In genomic region chr14:96383445-96383844, GRCh38 we compare ENCODE assay signal across 23 cellular contexts. TPM values are rescaled to one million over a fixed set of nuclear protein-coding genes. Genes with fewer than 3 reads are reported as not detected.
DNase-seq lines count a peak whose midpoint lies in the region; ATAC-seq, FAIRE-seq and TF ChIP-seq lines count a peak whose summit lies in the region.
"Had no signal": no experiment of that assay in that cellular context is flagged by ENCODE, and none has a peak within 500 bp of the region (broad histone marks: within the 10 kb centered on the region; RNA-seq: fewer than 3 reads in every experiment).

No MANE protein-coding gene starts in this region.

- H3K9me3 ChIP-seq in GM12878 (replicated peaks; ENCODE audit: control insufficient read depth, insufficient read depth, low read length), result no peaks in the 10 kb centered on the region

- H3K4me3 ChIP-seq in GM12878, result no peak overlapping the region

- FAIRE-seq in D721Med (lab: Jason Lieb, UNC) (peak; percentile 69), GM12878 (lab: Jason Lieb, UNC) (no peak)

- intact Hi-C loops in GM12878 (cut with micrococcal nuclease; ENCODE audit: unreplicated experiment), result no loop called here
- intact Hi-C loops in left ventricle myocardium superior (cut with micrococcal nuclease), result no loop called here

- H3K4me1 ChIP-seq in GM12878 (ENCODE audit: control insufficient read depth, insufficient read depth, low read length) (peaks cover 4% of the 10 kb centered on the region; the same call in 1 of the 2 replicates), foreskin keratinocyte (no peaks in the 10 kb centered on the region)

- H3K27me3 ChIP-seq in GM12878 (replicated peaks in 1 of 2; ENCODE audit: control insufficient read depth in 2 of 2, insufficient read depth in 2 of 2, low read length in 1 of 2) (no peaks in the 10 kb centered on the region), foreskin keratinocyte (no peaks in the 10 kb centered on the region)

- TF ChIP-seq CTCF in D721Med (IDR thresholded peaks at IDR 0.05; ENCODE audit: insufficient read depth, missing control alignments), result no peak
- no peak for TF ChIP-seq CTCF in GM12878 (IDR thresholded peaks at IDR 0.05 in 2 of 3, conservative IDR thresholded peaks at IDR 0.05 in 1 of 3; ENCODE audit: control insufficient read depth in 2 of 3, extremely low read depth in 1 of 3, insufficient read depth in 1 of 3, low read depth in 3 of 3, low read length in 3 of 3)
- no peak for TF ChIP-seq CTCF in foreskin keratinocyte (conservative IDR thresholded peaks at IDR 0.05)

- no peak for DNase-seq in D721Med (ENCODE audit: insufficient read length, low spot score)
- DNase-seq in HCEC 1CT, result peak; percentile 26
- no peak for DNase-seq in GM12878 (ENCODE audit: low read depth, low spot score)
- peak in 1 of 2 donors; percentile 6 for DNase-seq in foreskin keratinocyte
- DNase-seq in left ventricle myocardium superior, result no peak
- DNase-seq in HT-29 (ENCODE audit: low spot score), result no peak
- DNase-seq: Calu3; CD8-positive, alpha-beta memory T cell; GOT3; MM.1S; NCI-H1048; NCI-H1417 treated with DMSO at 0.1 percent for 48 hours; NCI-H187 treated with DMSO at 0.1 percent for 48 hours; NCI-H2107; NCI-H2227 treated with DMSO at 0.1 percent for 48 hours; NCI-H510A treated with DMSO at 0.1 percent for 48 hours; NCI-H748 treated with DMSO at 0.1 percent for 48 hours; NK-92 treated with Interleukin-12 subunit alpha and Interleukin-12 subunit beta, amount 100 ng/mL, for 24 hours; SIG-M5 had no signal

- CTCF ChIA-PET in GM12878 (lab: Yijun Ruan, JAX), result interaction anchor here (0.6 to 1.4 kb wide), 2 partner anchors 10 to 25 kb away, joined by 3 to 5 read pairs; no protein-coding TSS in a partner anchor

- no peak for TF ChIP-seq POLR2A in GM12878 (IDR thresholded peaks at IDR 0.05; ENCODE audit: low read depth, low read length)

- H3K4me2 ChIP-seq in GM12878 (ENCODE audit: control insufficient read depth, insufficient read depth), result no peak overlapping the region

- in situ Hi-C loops in GM12878 (cut with MboI), result no loop called here

- H3K27ac ChIP-seq in GM12878 (ENCODE audit: control insufficient read depth, insufficient read depth) (no peak overlapping the region), foreskin keratinocyte (no peak overlapping the region)
- H3K27ac ChIP-seq: C4-2B had no signal

- RAD21 ChIA-PET in GM12878 (lab: Charles Lee; ENCODE audit: unreplicated experiment), result no interaction called here

- no peak overlapping the region for H3K9ac ChIP-seq in GM12878 (ENCODE audit: control insufficient read depth, insufficient read depth, low read length)

- BruUV-seq in GM12878 (replicated peaks; lab: Mats Ljungman, UMichigan), result no TSS peak

- no peaks in the 10 kb centered on the region for H3K79me2 ChIP-seq in GM12878 (ENCODE audit: control insufficient read depth, insufficient read depth, low read length)

- H3K36me3 ChIP-seq in GM12878 (ENCODE audit: control insufficient read depth in 2 of 2, insufficient read depth in 2 of 2, low read length in 1 of 2), result no peaks in the 10 kb centered on the region; a peak in 1 of 4 replicates

- WGBS in GM12878 (ENCODE audit: insufficient coverage, insufficient replicate concordance, low lambda C conversion rate, missing lambda C conversion rate), result 88% methylated on average over 2 of the region's 2 CpGs

- ATAC-seq in GM12878 (no peak), foreskin keratinocyte (peak; percentile 45), GM18858 (IDR thresholded peaks at IDR 0.05; ENCODE audit: unreplicated experiment) (no peak), left ventricle myocardium superior (no peak)
- ATAC-seq: Panc1, SK-N-SH treated with all-trans-retinoic acid at 6 μM for 48 hours had no signal

- TF ChIP-seq RAD21 in GM12878 (IDR thresholded peaks at IDR 0.05; ENCODE audit: insufficient read depth, low read depth, low read length), result no peak

- no peaks in the 10 kb centered on the region for H4K20me1 ChIP-seq in GM12878 (ENCODE audit: control insufficient read depth, insufficient read depth)

- H2AFZ ChIP-seq in GM12878 (ENCODE audit: control insufficient read depth, low read depth, low read length), result no peak overlapping the region

- SMC1A ChIA-PET in GM12878 (lab: Charles Lee; ENCODE audit: uncharacterized antibody, unreplicated experiment), result interaction anchor here (1.2 to 2.9 kb wide), 2 partner anchors 10 to 16 kb away, joined by 3 to 15 read pairs; no protein-coding TSS in a partner anchor

- no peak for TF ChIP-seq EP300 in GM12878 (IDR thresholded peaks at IDR 0.05; ENCODE audit: borderline replicate concordance in 1 of 2, control insufficient read depth in 1 of 2, low read depth in 2 of 2, low read length in 2 of 2)

- POLR2A ChIA-PET in GM12878 (lab: Charles Lee), result interaction anchor here (1.1 to 1.7 kb wide), 2 partner anchors 12 to 21 kb away, joined by 3 to 7 read pairs; partner anchors contain the start of gene ATG2B

RNA-seq across cellular contexts. Expression of gene AK7, which starts 8.5 kb away (rescaled TPM):
- 3.0 and 4.2 TPM in 2 replicates for total RNA-seq in GM12878 (2013; cell fraction: nucleolus; rRNA removed)
- 0.34 and 0.38 TPM in 2 replicates for total RNA-seq in GM12878 (2014; rRNA removed)
- 0.45 and 0.78 TPM in 2 replicates for total RNA-seq in GM12878 (2014; rRNA removed; fragmentation: Illumina TruSeq; extraction: Trizol)
- 0.45 and 0.69 TPM in 2 replicates for total RNA-seq in GM12878 (2021)
- 0.12 TPM for polyA plus RNA-seq in GM12878 (2011; ENCODE audit: low read depth)
- 0.56 and 0.61 TPM in 2 replicates for polyA plus RNA-seq in GM12878 (2011; rRNA removed)
- 0.22 and 0.25 TPM in 2 replicates for polyA plus RNA-seq in GM12878 (2011; cell fraction: cytosol; rRNA removed)
- polyA plus RNA-seq in GM12878 (2011; cell fraction: nucleus; rRNA removed), result 0.16 and 0.53 TPM in 2 replicates
- polyA plus RNA-seq in GM12878 (2012), result 0.49 and 0.65 TPM in 2 replicates
- polyA plus RNA-seq in GM12878 (2014; fragmentation: Illumina TruSeq; extraction: Trizol), result 0.78 and 1.2 TPM in 2 replicates
- polyA plus RNA-seq in GM12878 (2014; fragmentation: Nextera tagmentation; extraction: Ambion mirVana), result under 1 TPM in 1 of 2 experiments, not detected in 1; 0.33 TPM
- polyA plus RNA-seq in GM12878 (2014; rRNA removed), result 0.46 and 0.86 TPM in 2 replicates
- 1 to 10 TPM in 1 of 2 experiments, under 1 TPM in 1; 0.53 to 1.1 TPM for polyA plus RNA-seq in GM12878 (2016; fragmentation: Nextera tagmentation; extraction: Ambion mirVana)
- polyA minus RNA-seq in GM12878 (2011; rRNA and poly(A)+ RNA removed), result 0.31 and 0.37 TPM in 2 replicates
- not detected in 2 replicates for polyA minus RNA-seq in GM12878 (2011; cell fraction: cytosol; rRNA and poly(A)+ RNA removed)
- 0.60 and 0.86 TPM in 2 replicates for polyA minus RNA-seq in GM12878 (2011; cell fraction: nucleus; rRNA and poly(A)+ RNA removed)
- 2.2 and 2.4 TPM in 2 replicates for total RNA-seq in foreskin keratinocyte
- 1.1 TPM in 2 replicates for polyA plus RNA-seq in foreskin keratinocyte
- 0.27 TPM for total RNA-seq in left ventricle myocardium superior
- 0.23 TPM in 1 of 2 replicates, not detected in the other for total RNA-seq in HT-29 (2014; rRNA removed; shearing (Covaris generic))
- polyA plus RNA-seq: CD8-positive, alpha-beta memory T cell had no signal

RNA-seq across cellular contexts. Expression of gene GSKIP, which starts 20.1 kb away (rescaled TPM):
- total RNA-seq in GM12878 (2013; cell fraction: nucleolus; rRNA removed), result 11.2 and 11.3 TPM in 2 replicates
- total RNA-seq in GM12878 (2014; rRNA removed) (18.2 and 24.5 TPM in 2 replicates), GM12878 (2014; rRNA removed; fragmentation: Illumina TruSeq; extraction: Trizol) (22.0 and 22.8 TPM in 2 replicates), GM12878 (2021) (18.9 and 20.5 TPM in 2 replicates), foreskin keratinocyte (21.8 and 23.0 TPM in 2 replicates), left ventricle myocardium superior (9.6 TPM)
- polyA plus RNA-seq in GM12878 (2011; ENCODE audit: low read depth), result 10.6 TPM
- polyA plus RNA-seq in GM12878 (2011; rRNA removed) (28.4 and 50.1 TPM in 2 replicates), GM12878 (2014; fragmentation: Illumina TruSeq; extraction: Trizol) (23.7 and 31.3 TPM in 2 replicates), GM12878 (2014; fragmentation: Nextera tagmentation; extraction: Ambion mirVana) (10 to 100 TPM; 37.7 to 75.2 TPM), GM12878 (2014; rRNA removed) (12.6 and 15.4 TPM in 2 replicates), GM12878 (2016; fragmentation: Nextera tagmentation; extraction: Ambion mirVana) (10 to 100 TPM; 34.3 to 43.2 TPM), foreskin keratinocyte (13.1 and 14.3 TPM in 2 replicates)
- polyA plus RNA-seq in GM12878 (2011; cell fraction: cytosol; rRNA removed), result 9.8 and 11.3 TPM in 2 replicates
- 9.1 and 9.3 TPM in 2 replicates for polyA plus RNA-seq in GM12878 (2011; cell fraction: nucleus; rRNA removed)
- polyA plus RNA-seq in GM12878 (2012), result 13.6 and 13.9 TPM in 2 replicates
- polyA minus RNA-seq in GM12878 (2011; rRNA and poly(A)+ RNA removed), result 10.9 and 17.1 TPM in 2 replicates
- polyA minus RNA-seq in GM12878 (2011; cell fraction: cytosol; rRNA and poly(A)+ RNA removed), result 5.3 and 7.6 TPM in 2 replicates
- polyA minus RNA-seq in GM12878 (2011; cell fraction: nucleus; rRNA and poly(A)+ RNA removed), result 3.5 and 6.0 TPM in 2 replicates
- 8.8 and 16.9 TPM in 2 replicates for total RNA-seq in HT-29 (2014; rRNA removed; shearing (Covaris generic))

RNA-seq across cellular contexts. Expression of gene ATG2B, which starts 20.3 kb away (rescaled TPM):
- 73.9 and 80.0 TPM in 2 replicates for total RNA-seq in GM12878 (2013; cell fraction: nucleolus; rRNA removed)
- total RNA-seq in GM12878 (2014; rRNA removed) (13.9 and 14.3 TPM in 2 replicates), GM12878 (2014; rRNA removed; fragmentation: Illumina TruSeq; extraction: Trizol) (13.5 and 16.2 TPM in 2 replicates), GM12878 (2021) (8.5 and 9.3 TPM in 2 replicates), foreskin keratinocyte (12.3 and 12.4 TPM in 2 replicates), left ventricle myocardium superior (11.5 TPM)
- polyA plus RNA-seq in GM12878 (2011; ENCODE audit: low read depth), result 4.5 TPM
- polyA plus RNA-seq in GM12878 (2011; rRNA removed) (15.4 and 20.2 TPM in 2 replicates), GM12878 (2014; fragmentation: Illumina TruSeq; extraction: Trizol) (13.1 and 15.4 TPM in 2 replicates), GM12878 (2014; fragmentation: Nextera tagmentation; extraction: Ambion mirVana) (under 1 TPM; 0.84 to 0.97 TPM), GM12878 (2014; rRNA removed) (10.3 and 10.5 TPM in 2 replicates), GM12878 (2016; fragmentation: Nextera tagmentation; extraction: Ambion mirVana) (1 to 10 TPM; 2.9 to 3.8 TPM), foreskin keratinocyte (1.1 and 1.2 TPM in 2 replicates)
- 8.1 and 8.2 TPM in 2 replicates for polyA plus RNA-seq in GM12878 (2011; cell fraction: cytosol; rRNA removed)
- 35.1 and 49.2 TPM in 2 replicates for polyA plus RNA-seq in GM12878 (2011; cell fraction: nucleus; rRNA removed)
- 4.2 and 6.8 TPM in 2 replicates for polyA plus RNA-seq in GM12878 (2012)
- polyA minus RNA-seq in GM12878 (2011; rRNA and poly(A)+ RNA removed), result 24.0 and 27.3 TPM in 2 replicates
- 7.7 and 8.2 TPM in 2 replicates for polyA minus RNA-seq in GM12878 (2011; cell fraction: cytosol; rRNA and poly(A)+ RNA removed)
- 37.6 and 45.2 TPM in 2 replicates for polyA minus RNA-seq in GM12878 (2011; cell fraction: nucleus; rRNA and poly(A)+ RNA removed)
- total RNA-seq in HT-29 (2014; rRNA removed; shearing (Covaris generic)), result 5.8 and 6.1 TPM in 2 replicates
